1 cellular context compared by ENCODE assay signal in the genomic region with DNA sequence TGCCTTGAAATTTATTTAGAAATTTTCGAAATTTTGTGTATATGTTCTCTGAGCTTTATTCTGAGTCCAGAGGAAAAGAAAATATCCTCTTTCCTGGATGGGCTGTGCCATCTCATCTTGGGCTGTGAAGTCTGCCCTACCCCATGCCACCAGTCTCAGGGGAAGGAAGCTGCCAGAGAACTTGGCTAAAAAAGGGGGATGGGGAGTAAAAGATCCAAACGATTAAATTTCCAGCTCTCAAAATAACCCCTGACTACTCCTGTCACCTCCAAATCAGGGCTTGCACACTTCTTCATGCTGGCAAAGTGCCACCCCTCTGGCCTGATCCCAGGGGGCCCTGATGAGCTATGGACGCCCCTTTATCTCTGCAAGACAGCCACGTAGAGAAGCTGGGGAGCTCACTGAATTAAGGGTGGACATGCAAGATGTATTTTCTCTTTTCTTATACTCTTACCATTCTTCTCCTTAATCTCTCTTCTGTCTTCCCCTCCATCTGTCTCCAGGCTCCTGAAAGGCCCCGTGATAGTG.
TF ChIP-seq lines count a peak whose summit lies in the region.

No MANE protein-coding gene starts in this region.

TF ChIP-seq in K562, 482 proteins besides CTCF, POLR2A, EP300 and RAD21:
- TF ChIP-seq U2AF1 (optimal IDR thresholded peaks at IDR 0.05; ENCODE audit: low read depth, low read length) (no peak), ZNF143 (CRISPR knock-in tag; IDR thresholded peaks at IDR 0.05) (no peak), CBFA2T3 (IDR thresholded peaks at IDR 0.05) (peak; percentile 51), ZKSCAN8 (CRISPR knock-in tag; IDR thresholded peaks at IDR 0.05) (no peak), TEAD2 (tag; IDR thresholded peaks at IDR 0.05) (no peak), CBFA2T2 (conservative IDR thresholded peaks at IDR 0.05) (peak; percentile 39; the same call in 1 of the 2 replicates), SNIP1 (IDR thresholded peaks at IDR 0.05; ENCODE audit: low read depth) (no peak), ZKSCAN1 (IDR thresholded peaks at IDR 0.05; ENCODE audit: low read depth, low read length) (no peak), NFIC (IDR thresholded peaks at IDR 0.05) (peak; percentile 64), ARID1B (IDR thresholded peaks at IDR 0.05) (no peak), ZBTB7A (IDR thresholded peaks at IDR 0.05; ENCODE audit: borderline replicate concordance, control insufficient read depth, low read depth, low read length) (no peak), ZNF282 (CRISPR knock-in tag; IDR thresholded peaks at IDR 0.05) (no peak), ELF4 (CRISPR knock-in tag; IDR thresholded peaks at IDR 0.05) (no peak), DNMT1 (IDR thresholded peaks at IDR 0.05) (no peak)
- TF ChIP-seq, protein P1, sequence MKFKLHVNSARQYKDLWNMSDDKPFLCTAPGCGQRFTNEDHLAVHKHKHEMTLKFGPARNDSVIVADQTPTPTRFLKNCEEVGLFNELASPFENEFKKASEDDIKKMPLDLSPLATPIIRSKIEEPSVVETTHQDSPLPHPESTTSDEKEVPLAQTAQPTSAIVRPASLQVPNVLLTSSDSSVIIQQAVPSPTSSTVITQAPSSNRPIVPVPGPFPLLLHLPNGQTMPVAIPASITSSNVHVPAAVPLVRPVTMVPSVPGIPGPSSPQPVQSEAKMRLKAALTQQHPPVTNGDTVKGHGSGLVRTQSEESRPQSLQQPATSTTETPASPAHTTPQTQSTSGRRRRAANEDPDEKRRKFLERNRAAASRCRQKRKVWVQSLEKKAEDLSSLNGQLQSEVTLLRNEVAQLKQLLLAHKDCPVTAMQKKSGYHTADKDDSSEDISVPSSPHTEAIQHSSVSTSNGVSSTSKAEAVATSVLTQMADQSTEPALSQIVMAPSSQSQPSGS (CRISPR knock-in tag; IDR thresholded peaks at IDR 0.05), result no peak
